In the genomic region with DNA sequence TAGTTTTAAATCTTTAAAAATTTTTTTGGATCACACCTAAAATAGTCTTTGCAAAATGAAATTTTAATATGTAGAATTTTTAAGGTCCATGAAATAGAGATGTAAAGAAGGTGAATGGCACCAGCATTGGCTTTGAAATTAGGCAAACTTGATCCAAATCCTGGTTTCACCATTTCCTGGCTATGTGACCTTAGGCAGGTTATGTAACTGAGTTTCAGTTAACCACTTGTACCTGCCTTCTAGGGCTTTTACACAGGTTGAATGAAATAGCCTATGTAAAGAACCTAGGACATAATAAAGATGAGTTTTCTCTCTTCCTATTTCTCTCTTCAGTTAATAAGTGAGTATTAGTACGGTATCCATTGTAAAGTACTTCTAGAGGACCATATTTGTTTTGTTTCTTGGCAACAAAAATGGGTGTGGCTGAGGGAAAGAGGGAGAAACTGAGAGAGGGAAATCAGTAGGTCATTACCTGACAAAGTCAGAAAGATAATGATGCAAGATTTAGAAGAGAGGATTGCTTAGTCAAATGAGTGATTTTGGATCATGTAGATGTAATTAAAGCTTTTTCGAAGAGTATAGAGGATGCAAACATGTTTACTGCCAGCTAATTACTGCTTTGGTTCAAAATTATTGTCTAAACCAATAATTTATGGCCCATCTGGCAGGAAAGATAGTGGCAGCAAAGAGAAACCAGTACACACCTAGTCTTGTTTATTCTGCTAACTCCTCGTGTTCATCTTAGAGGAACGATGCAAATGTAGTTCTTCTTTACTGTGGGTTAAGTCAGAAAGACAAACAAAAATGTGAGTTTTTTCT, we compare ENCODE assay signal across 10 cellular contexts.
DNase-seq lines count a peak whose midpoint lies in the region; ATAC-seq, FAIRE-seq and TF ChIP-seq lines count a peak whose summit lies in the region.
"Had no signal": no experiment of that assay in that cellular context is flagged by ENCODE, and none has a peak within 500 bp of the region (broad histone marks: within the 10 kb centered on the region; RNA-seq: fewer than 3 reads in every experiment).

No MANE protein-coding gene starts in this region.

- no peak for ATAC-seq in GM18520 (IDR thresholded peaks at IDR 0.05; ENCODE audit: unreplicated experiment)

- no peaks in the 10 kb centered on the region for H3K36me3 ChIP-seq in small intestine (ENCODE audit: control insufficient read depth in 2 of 2, insufficient read depth in 2 of 2, low read length in 2 of 2)

- H3K27me3 ChIP-seq in small intestine (ENCODE audit: control insufficient read depth in 2 of 2, insufficient read depth in 2 of 2, low read length in 2 of 2) = no peaks in the 10 kb centered on the region

- no peak for TF ChIP-seq CTCF in endothelial cell (IDR thresholded peaks at IDR 0.05; ENCODE audit: unreplicated experiment)

- 14 to 54% (median 35%) methylated on average over 4 of the region's 4 CpGs for WGBS in small intestine, 3 donors

- no peak overlapping the region for H3K4me3 Mint-ChIP-seq in endothelial cell (ENCODE audit: unreplicated experiment)

- peak; percentile 29 for DNase-seq in DMS53 (lab: John Stamatoyannopoulos, UW)
- no peak for DNase-seq in DMS53 treated with DMSO at 0.1 percent for 48 hours (lab: John Stamatoyannopoulos, UW; ENCODE audit: unreplicated experiment)
- peak; percentile 0 for DNase-seq in NCI-H2171 (lab: John Stamatoyannopoulos, UW)
- no peak for DNase-seq in endothelial cell (ENCODE audit: low spot score)
- peak; percentile 64 for DNase-seq in small intestine
- DNase-seq in DMS79 treated with DMSO at 0.1 percent for 48 hours (lab: John Stamatoyannopoulos, UW) = no peak
- DNase-seq in GOT3 (lab: John Stamatoyannopoulos, UW) = no peak
- DNase-seq: hippocampal formation had no signal

- H3K4me3 ChIP-seq in small intestine (ENCODE audit: low read depth in 1 of 2, low read length in 2 of 2) = no peak overlapping the region

- H3K9me3 ChIP-seq in small intestine (ENCODE audit: control insufficient read depth, low read depth) = no peaks in the 10 kb centered on the region

- no peaks in the 10 kb centered on the region for H3K36me3 Mint-ChIP-seq in endothelial cell (ENCODE audit: low read depth, unreplicated experiment)

- H3K4me1 Mint-ChIP-seq in endothelial cell (ENCODE audit: unreplicated experiment) = peaks cover 26% of the 10 kb centered on the region

- no peak for FAIRE-seq in small intestine (lab: Jason Lieb, UNC)

- H3K27ac ChIP-seq in small intestine (ENCODE audit: low read depth in 1 of 2, low read length in 1 of 2) = no peak overlapping the region
- H3K27ac ChIP-seq: 22Rv1 had no signal

- H3K27me3 Mint-ChIP-seq in endothelial cell (ENCODE audit: unreplicated experiment) = no peaks in the 10 kb centered on the region

- H3K9me3 Mint-ChIP-seq in endothelial cell (ENCODE audit: unreplicated experiment) = no peaks in the 10 kb centered on the region

- H3K27ac Mint-ChIP-seq in endothelial cell (ENCODE audit: unreplicated experiment) = peak overlapping the region; percentile 54

- H3K4me1 ChIP-seq in small intestine (ENCODE audit: control insufficient read depth in 2 of 2, insufficient read depth in 1 of 2, low read depth in 1 of 2, low read length in 1 of 2) = peaks cover 4 to 5% of the 10 kb centered on the region in 2 donors

Comparison
In these comparisons a context has a peak if more than half of its experiments do, and no peak if none do; other contexts are left out.
1. DNase-seq: peak in DMS53 (single experiment), NCI-H2171 (single experiment) and small intestine (single experiment); none in DMS53 treated with DMSO at 0.1 percent for 48 hours (single experiment), endothelial cell (single experiment), DMS79 treated with DMSO at 0.1 percent for 48 hours (single experiment) and GOT3 (single experiment).